Comparison of ENCODE assay signal across 25 cellular contexts in genomic region chr1:41199375-41199774, GRCh38. TPM values are rescaled to one million over a fixed set of nuclear protein-coding genes. Genes with fewer than 3 reads are reported as not detected.
DNase-seq lines count a peak whose midpoint lies in the region; ATAC-seq, FAIRE-seq and TF ChIP-seq lines count a peak whose summit lies in the region.
"Had no signal": no experiment of that assay in that cellular context is flagged by ENCODE, and none has a peak within 500 bp of the region (broad histone marks: within the 10 kb centered on the region; RNA-seq: fewer than 3 reads in every experiment).

No MANE protein-coding gene starts in this region.

- H3K4me3 ChIP-seq in right lobe of liver, result no peak overlapping the region
- H3K4me3 ChIP-seq: BLaER1, GM12878 had no signal

- peaks cover 0 to 9% (median 2%) of the 10 kb centered on the region in 4 donors for H3K4me1 ChIP-seq in right lobe of liver
- H3K4me1 ChIP-seq: BE2C had no signal

- H3K27ac ChIP-seq in right lobe of liver, result no peak overlapping the region
- H3K27ac ChIP-seq: BLaER1 had no signal

- TF ChIP-seq CTCF in right lobe of liver (IDR thresholded peaks at IDR 0.05), result no peak

- no peaks in the 10 kb centered on the region for H3K36me3 ChIP-seq in right lobe of liver
- H3K36me3 ChIP-seq: BE2C had no signal

- H3K9me3 ChIP-seq in right lobe of liver, result no peaks in the 10 kb centered on the region
- H3K9me3 ChIP-seq: BE2C had no signal

- TF ChIP-seq POLR2A in H54 (IDR thresholded peaks at IDR 0.05; ENCODE audit: low read depth, low read length), result no peak
- no peak for TF ChIP-seq POLR2A in right lobe of liver (IDR thresholded peaks at IDR 0.05)

- ATAC-seq in right lobe of liver (peak; percentile 31 to 62 (median 40)), GM18861 (IDR thresholded peaks at IDR 0.05; ENCODE audit: unreplicated experiment) (no peak)
- ATAC-seq: GM12878 had no signal

- FAIRE-seq in GM19239 (lab: Jason Lieb, UNC) (peak; percentile 28), H54 (lab: Jason Lieb, UNC) (peak; percentile 52)
- FAIRE-seq: A204.1, GM12878, GM12892, GM18507 had no signal

- DNase-seq in GM19239 (ENCODE audit: insufficient read length, low spot score), result no peak
- DNase-seq in H54 (ENCODE audit: insufficient read length, low spot score), result no peak
- no peak for DNase-seq in right lobe of liver
- DNase-seq in stimulated activated CD4-positive, alpha-beta T cell treated with anti-CD3 and anti-CD28 coated beads, Interleukin-12 subunit alpha, Interleukin-12 subunit beta, amount 100 ng/mL, for 4 hours, result no peak
- DNase-seq: 8988T; ACHN; BE2C; C1 segment of cervical spinal cord; CD4-positive, alpha-beta memory T cell; CD4-positive, CD25-positive, alpha-beta regulatory T cell; CD8-positive, alpha-beta memory T cell; COR-L47; DMS 273 treated with DMSO at 0.1 percent for 48 hours; DMS153; DMS53; DMS79; DND-41; EL; GDM1 had no signal

- intact Hi-C loops in right lobe of liver (cut with DNase I), result no loop called here

- no peaks in the 10 kb centered on the region for H3K27me3 ChIP-seq in right lobe of liver
- H3K27me3 ChIP-seq: BE2C, BLaER1 had no signal

RNA-seq across cellular contexts. Expression of gene SCMH1, which starts 42.7 kb away (rescaled TPM):
- total RNA-seq in right lobe of liver, result 10 to 100 TPM in 4 of 6 experiments, 1 to 10 TPM in 2; 6.6 to 16.9 (median 13.1) TPM
